1 cellular context compared by ENCODE assay signal in genomic region chr1:156194300-156194652, GRCh38.
TF ChIP-seq lines count a peak whose summit lies in the region.

No MANE protein-coding gene starts in this region.

TF ChIP-seq in HCT116, 20 proteins besides CTCF, POLR2A, EP300 and RAD21 (continued from another document):
- TF ChIP-seq, protein P1, sequence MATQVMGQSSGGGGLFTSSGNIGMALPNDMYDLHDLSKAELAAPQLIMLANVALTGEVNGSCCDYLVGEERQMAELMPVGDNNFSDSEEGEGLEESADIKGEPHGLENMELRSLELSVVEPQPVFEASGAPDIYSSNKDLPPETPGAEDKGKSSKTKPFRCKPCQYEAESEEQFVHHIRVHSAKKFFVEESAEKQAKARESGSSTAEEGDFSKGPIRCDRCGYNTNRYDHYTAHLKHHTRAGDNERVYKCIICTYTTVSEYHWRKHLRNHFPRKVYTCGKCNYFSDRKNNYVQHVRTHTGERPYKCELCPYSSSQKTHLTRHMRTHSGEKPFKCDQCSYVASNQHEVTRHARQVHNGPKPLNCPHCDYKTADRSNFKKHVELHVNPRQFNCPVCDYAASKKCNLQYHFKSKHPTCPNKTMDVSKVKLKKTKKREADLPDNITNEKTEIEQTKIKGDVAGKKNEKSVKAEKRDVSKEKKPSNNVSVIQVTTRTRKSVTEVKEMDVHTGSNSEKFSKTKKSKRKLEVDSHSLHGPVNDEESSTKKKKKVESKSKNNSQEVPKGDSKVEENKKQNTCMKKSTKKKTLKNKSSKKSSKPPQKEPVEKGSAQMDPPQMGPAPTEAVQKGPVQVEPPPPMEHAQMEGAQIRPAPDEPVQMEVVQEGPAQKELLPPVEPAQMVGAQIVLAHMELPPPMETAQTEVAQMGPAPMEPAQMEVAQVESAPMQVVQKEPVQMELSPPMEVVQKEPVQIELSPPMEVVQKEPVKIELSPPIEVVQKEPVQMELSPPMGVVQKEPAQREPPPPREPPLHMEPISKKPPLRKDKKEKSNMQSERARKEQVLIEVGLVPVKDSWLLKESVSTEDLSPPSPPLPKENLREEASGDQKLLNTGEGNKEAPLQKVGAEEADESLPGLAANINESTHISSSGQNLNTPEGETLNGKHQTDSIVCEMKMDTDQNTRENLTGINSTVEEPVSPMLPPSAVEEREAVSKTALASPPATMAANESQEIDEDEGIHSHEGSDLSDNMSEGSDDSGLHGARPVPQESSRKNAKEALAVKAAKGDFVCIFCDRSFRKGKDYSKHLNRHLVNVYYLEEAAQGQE (IDR thresholded peaks at IDR 0.05; ENCODE audit: low read depth): no peak
- TF ChIP-seq SP1 (IDR thresholded peaks at IDR 0.05; ENCODE audit: low read depth): no peak
- TF ChIP-seq CEBPB (IDR thresholded peaks at IDR 0.05; ENCODE audit: low read depth): no peak
- no peak for TF ChIP-seq ATF3 (IDR thresholded peaks at IDR 0.05)
- TF ChIP-seq TCF7L2 (IDR thresholded peaks at IDR 0.05; ENCODE audit: borderline replicate concordance, extremely low read depth, insufficient read depth, insufficient read length): no peak
- no peak for TF ChIP-seq ZNF274 (IDR thresholded peaks at IDR 0.05; ENCODE audit: low read depth, low read length)
